Comparison of ENCODE assay signal across 8 cellular contexts in the genomic region with DNA sequence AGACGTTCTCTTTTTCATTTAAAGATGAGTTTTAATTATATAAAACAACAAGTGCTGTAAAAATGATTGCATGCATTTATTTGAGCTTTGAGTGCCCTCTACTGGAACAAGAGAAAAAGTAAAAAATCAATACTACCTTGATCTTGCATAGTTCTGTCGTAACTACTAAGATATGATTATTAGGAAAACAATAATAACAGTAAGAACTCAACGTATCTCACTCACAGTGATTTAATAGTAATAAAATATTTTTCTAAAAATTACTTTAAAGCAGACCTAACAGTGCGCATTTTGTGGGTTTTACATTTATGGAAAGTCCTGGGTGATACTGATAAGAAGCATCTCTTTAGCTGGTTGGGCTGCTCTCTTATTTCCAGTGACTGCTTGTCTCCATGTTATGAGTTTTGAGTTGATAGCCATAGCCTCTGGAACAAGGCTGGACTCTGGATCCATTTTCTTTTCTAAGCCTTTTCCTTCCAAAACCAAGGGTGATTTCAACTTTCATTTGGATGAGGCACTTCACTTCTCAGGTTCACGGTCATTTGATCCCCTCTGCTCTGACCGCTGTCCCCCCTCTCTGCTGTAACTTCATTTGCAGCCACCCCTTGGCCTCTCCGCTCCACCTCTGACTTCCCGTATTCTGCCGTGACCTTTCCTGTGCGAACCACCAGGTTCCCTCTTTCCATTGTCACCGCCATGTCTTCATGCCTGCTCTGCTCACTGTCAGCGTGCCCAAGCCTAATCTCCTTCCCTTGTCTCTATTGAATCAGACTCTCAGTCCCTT. TPM values are rescaled to one million over a fixed set of nuclear protein-coding genes. Genes with fewer than 3 reads are reported as not detected.
DNase-seq lines count a peak whose midpoint lies in the region; ATAC-seq and TF ChIP-seq lines count a peak whose summit lies in the region.

No MANE protein-coding gene starts in this region.

- no peaks in the 10 kb centered on the region for H3K27me3 ChIP-seq in BLaER1 treated with 17β-estradiol and CSF1 and Interleukin-3, amounts not matched to agents 10 nM and 100 nM
- no peaks in the 10 kb centered on the region for H3K27me3 ChIP-seq in upper lobe of right lung
- H3K27me3 ChIP-seq in CD4-positive, alpha-beta memory T cell (ENCODE audit: insufficient read depth, low read length) = no peaks in the 10 kb centered on the region

- DNase-seq in NCI-H774 (lab: John Stamatoyannopoulos, UW) (peak; percentile 3), fibroblast of mammary gland (ENCODE audit: low read depth) (peak; percentile 57), upper lobe of right lung (peak; percentile 55), NCI-H345 (lab: John Stamatoyannopoulos, UW) (no peak), NCI-H2196 (lab: John Stamatoyannopoulos, UW; ENCODE audit: unreplicated experiment) (no peak)
- DNase-seq in CD4-positive, alpha-beta memory T cell = no peak

- no peak overlapping the region for H3K27ac Mint-ChIP-seq in CD4-positive, alpha-beta memory T cell

- POLR2A ChIA-PET in CD4-positive, alpha-beta memory T cell (lab: Charles Lee; ENCODE audit: partially characterized antibody) = no interaction called here

- no peaks in the 10 kb centered on the region for H3K36me3 Mint-ChIP-seq in CD4-positive, alpha-beta memory T cell

- H3K4me3 ChIP-seq in BLaER1 treated with 17β-estradiol and CSF1 and Interleukin-3, amounts not matched to agents 10 nM and 100 nM = no peak overlapping the region
- H3K4me3 ChIP-seq in fibroblast of mammary gland (ENCODE audit: control insufficient read depth, low read depth, low read length) = no peak overlapping the region
- no peak overlapping the region for H3K4me3 ChIP-seq in upper lobe of right lung
- no peak overlapping the region for H3K4me3 ChIP-seq in CD4-positive, alpha-beta memory T cell (ENCODE audit: low read length in 2 of 2)

- no peak overlapping the region for H3K4me3 Mint-ChIP-seq in CD4-positive, alpha-beta memory T cell

- peak overlapping the region in 6 of 11 experiments; percentile 15 to 44 (median 32); a peak in 9 of 22 replicates for H3K4me2 ChIP-seq in BLaER1 treated with 17β-estradiol and CSF1 and Interleukin-3, amounts not matched to agents 10 nM and 100 nM

- ATAC-seq in GM21381 (IDR thresholded peaks at IDR 0.05; ENCODE audit: unreplicated experiment) (peak; percentile 11), upper lobe of right lung (peak; percentile 81)

- H3K27me3 Mint-ChIP-seq in CD4-positive, alpha-beta memory T cell = peaks cover 0 to 2% of the 10 kb centered on the region in 2 donors

- no peaks in the 10 kb centered on the region for H3K36me3 ChIP-seq in BLaER1 treated with 17β-estradiol and CSF1 and Interleukin-3, amounts not matched to agents 10 nM and 100 nM
- no peaks in the 10 kb centered on the region for H3K36me3 ChIP-seq in upper lobe of right lung
- H3K36me3 ChIP-seq in CD4-positive, alpha-beta memory T cell (ENCODE audit: insufficient read depth, low read length) = no peaks in the 10 kb centered on the region

- H3K4me1 ChIP-seq in BLaER1 treated with 17β-estradiol and CSF1 and Interleukin-3, amounts not matched to agents 10 nM and 100 nM = peaks cover 8 to 31% (median 21%) of the 10 kb centered on the region in 10 experiments; a peak in 19 of 20 replicates
- H3K4me1 ChIP-seq in upper lobe of right lung = peaks cover 5% of the 10 kb centered on the region
- H3K4me1 ChIP-seq in CD4-positive, alpha-beta memory T cell (ENCODE audit: insufficient read depth, low read length) = no peaks in the 10 kb centered on the region

- H3K9ac ChIP-seq in BLaER1 treated with 17β-estradiol and CSF1 and Interleukin-3, amounts not matched to agents 10 nM and 100 nM = no peak overlapping the region

- peak overlapping the region in 5 of 11 experiments; percentile 4 to 16 (median 4); a peak in 4 of 22 replicates for H3K27ac ChIP-seq in BLaER1 treated with 17β-estradiol and CSF1 and Interleukin-3, amounts not matched to agents 10 nM and 100 nM
- H3K27ac ChIP-seq in upper lobe of right lung = peak overlapping the region; percentile 48
- no peak overlapping the region for H3K27ac ChIP-seq in CD4-positive, alpha-beta memory T cell (ENCODE audit: low read depth, low read length)

- peaks cover 0 to 5% (median 4%) of the 10 kb centered on the region in 4 donors for H3K4me1 Mint-ChIP-seq in CD4-positive, alpha-beta memory T cell

- intact Hi-C loops in upper lobe of right lung (cut with DNase I) = no loop called here
- intact Hi-C loops in CD4-positive, alpha-beta memory T cell (cut with micrococcal nuclease) = no loop called here

- H3K9me3 Mint-ChIP-seq in CD4-positive, alpha-beta memory T cell = peaks cover 0 to 9% (median 2%) of the 10 kb centered on the region in 8 donors

- H3K9me3 ChIP-seq in BLaER1 treated with 17β-estradiol and CSF1 and Interleukin-3, amounts not matched to agents 10 nM and 100 nM (replicated peaks in 1 of 11) = peaks cover 0 to 14% (median 4%) of the 10 kb centered on the region in 11 experiments; a peak in 8 of 22 replicates
- H3K9me3 ChIP-seq in upper lobe of right lung = no peaks in the 10 kb centered on the region
- H3K9me3 ChIP-seq in CD4-positive, alpha-beta memory T cell (ENCODE audit: control insufficient read depth in 1 of 2, low read length in 2 of 2) = no peaks in the 10 kb centered on the region

- CTCF ChIA-PET in CD4-positive, alpha-beta memory T cell (lab: Charles Lee; ENCODE audit: partially characterized antibody) = no interaction called here

- H4K20me1 ChIP-seq in BLaER1 treated with 17β-estradiol and CSF1 and Interleukin-3, amounts not matched to agents 10 nM and 100 nM = no peaks in the 10 kb centered on the region

- TF ChIP-seq CTCF in fibroblast of mammary gland (conservative IDR thresholded peaks at IDR 0.05; ENCODE audit: control insufficient read depth, insufficient read depth, low read depth, low read length) = peak; percentile 44
- peak; percentile 44 for TF ChIP-seq CTCF in upper lobe of right lung (IDR thresholded peaks at IDR 0.05)

RNA-seq across cellular contexts. Expression of gene INHBA, which starts 29.6 kb away (rescaled TPM):
- total RNA-seq in upper lobe of right lung = 70.2 TPM
- total RNA-seq in CD4-positive, alpha-beta memory T cell = under 1 TPM in 1 of 2 experiments, not detected in 1; 0.14 TPM
- not detected for polyA plus RNA-seq in CD4-positive, alpha-beta memory T cell

Comparison
In these comparisons a context has a peak if more than half of its experiments do, and no peak if none do; other contexts are left out.
1. DNase-seq: peak in NCI-H774 (single experiment), fibroblast of mammary gland (single experiment) and upper lobe of right lung (single experiment); none in NCI-H345 (single experiment), NCI-H2196 (single experiment) and CD4-positive, alpha-beta memory T cell (0 of 5).
2. RNA of gene INHBA, which starts 29.6 kb away (total RNA-seq): 70.2 TPM in upper lobe of right lung (single experiment); 0.14 TPM in CD4-positive, alpha-beta memory T cell; every median in the first group is over 10 times any median in the second.